ENCODE assay signal across 9 cellular contexts in genomic region chr15:76338555-76339301, GRCh38. TPM values are rescaled to one million over a fixed set of nuclear protein-coding genes. Genes with fewer than 3 reads are reported as not detected.
DNase-seq lines count a peak whose midpoint lies in the region; ATAC-seq and TF ChIP-seq lines count a peak whose summit lies in the region.
"Had no signal": no experiment of that assay in that cellular context is flagged by ENCODE, and none has a peak within 500 bp of the region (broad histone marks: within the 10 kb centered on the region; RNA-seq: fewer than 3 reads in every experiment).

No MANE protein-coding gene starts in this region.

- no peaks in the 10 kb centered on the region for H3K36me3 Mint-ChIP-seq in stimulated activated memory B cell treated with anti-CD40 and anti-IgM and Interleukin-4, amounts not matched to agents 10 μg/mL and 1 μg/mL and 100 μg/mL, for 72 hours

- TF ChIP-seq POLR2A in gastroesophageal sphincter (IDR thresholded peaks at IDR 0.05) = no peak

- peak; percentile 65 for DNase-seq in activated CD8-positive, alpha-beta memory T cell treated with anti-CD3 and anti-CD28 coated beads for 24 hours
- DNase-seq in activated CD8-positive, alpha-beta memory T cell treated with anti-CD3 and anti-CD28 coated beads, Interleukin-2, amount 50 U/mL, for 4 hours = no peak
- DNase-seq in NT2/D1 (ENCODE audit: low read depth, low spot score) (no peak), pons (ENCODE audit: low spot score) (no peak)

- peaks cover 25% of the 10 kb centered on the region for H3K4me1 ChIP-seq in NT2/D1 (ENCODE audit: insufficient read depth, insufficient read length)
- peaks cover 0 to 82% (median 6%) of the 10 kb centered on the region in 3 donors for H3K4me1 ChIP-seq in gastroesophageal sphincter

- H3K4me3 Mint-ChIP-seq in stimulated activated memory B cell treated with anti-CD40 and anti-IgM and Interleukin-4, amounts not matched to agents 10 μg/mL and 1 μg/mL and 100 μg/mL, for 72 hours = peak overlapping the region; percentile 6

- no peak overlapping the region for H3K27ac Mint-ChIP-seq in stimulated activated memory B cell treated with anti-CD40 and anti-IgM and Interleukin-4, amounts not matched to agents 10 μg/mL and 1 μg/mL and 100 μg/mL, for 72 hours

- H3K27ac ChIP-seq in gastroesophageal sphincter = peak overlapping the region in 3 of 4 donors; percentile 77 to 83 (median 82)

- H3K4me3 ChIP-seq in NT2/D1 (ENCODE audit: insufficient read length, low read depth) (peak overlapping the region; percentile 42), gastroesophageal sphincter (peak overlapping the region; percentile 48 to 58)

- no peak for TF ChIP-seq EP300 in gastroesophageal sphincter (IDR thresholded peaks at IDR 0.05)

- TF ChIP-seq CTCF in gastroesophageal sphincter (IDR thresholded peaks at IDR 0.05) = no peak

- no peak for ATAC-seq in gastroesophageal sphincter
- no peak for ATAC-seq in stimulated activated memory B cell treated with anti-CD40 and anti-IgM and Interleukin-4, amounts not matched to agents 10 μg/mL and 1 μg/mL and 100 μg/mL, for 72 hours
- no peak for ATAC-seq in HG03520 (IDR thresholded peaks at IDR 0.05; ENCODE audit: unreplicated experiment)
- no peak for ATAC-seq in GM18907 (IDR thresholded peaks at IDR 0.05; ENCODE audit: unreplicated experiment)

- H3K9ac ChIP-seq in NT2/D1 (ENCODE audit: insufficient read length, low read depth) = no peak overlapping the region

- 66 to 68% methylated on average over 4 to 8 of the region's 16 CpGs for WGBS in gastroesophageal sphincter (ENCODE audit: low coverage in 1 of 2), 2 donors

- H3K27me3 ChIP-seq in NT2/D1 (ENCODE audit: insufficient read depth, insufficient read length) (peaks cover 100% of the 10 kb centered on the region), gastroesophageal sphincter (peaks cover 93% of the 10 kb centered on the region)

- H3K9me3 Mint-ChIP-seq in stimulated activated memory B cell treated with anti-CD40 and anti-IgM and Interleukin-4, amounts not matched to agents 10 μg/mL and 1 μg/mL and 100 μg/mL, for 72 hours = no peaks in the 10 kb centered on the region

- H3K36me3 ChIP-seq in NT2/D1 (ENCODE audit: insufficient read depth, insufficient read length, low read length) = no peaks in the 10 kb centered on the region
- H3K36me3 ChIP-seq in gastroesophageal sphincter = peaks cover 0 to 27% of the 10 kb centered on the region in 2 donors

- peaks cover 89% of the 10 kb centered on the region for H3K27me3 Mint-ChIP-seq in stimulated activated memory B cell treated with anti-CD40 and anti-IgM and Interleukin-4, amounts not matched to agents 10 μg/mL and 1 μg/mL and 100 μg/mL, for 72 hours

- peaks cover 8% of the 10 kb centered on the region; the same call in 1 of the 2 replicates for H3K9me3 ChIP-seq in NT2/D1 (ENCODE audit: insufficient read depth, low read length)
- H3K9me3 ChIP-seq in gastroesophageal sphincter = no peaks in the 10 kb centered on the region

- H3K4me1 Mint-ChIP-seq in stimulated activated memory B cell treated with anti-CD40 and anti-IgM and Interleukin-4, amounts not matched to agents 10 μg/mL and 1 μg/mL and 100 μg/mL, for 72 hours = peaks cover 72% of the 10 kb centered on the region

RNA-seq across cellular contexts. Expression of gene ISL2, which starts 2.2 kb away (rescaled TPM):
- total RNA-seq in gastroesophageal sphincter = 1 to 10 TPM; 2.6 to 6.3 (median 3.8) TPM
- total RNA-seq: fibroblast of villous mesenchyme had no signal

RNA-seq across cellular contexts. Expression of gene ETFA, which starts 27.5 kb away (rescaled TPM):
- total RNA-seq in gastroesophageal sphincter = 100 to 1,000 TPM; 113 to 168 (median 137) TPM
